ENCODE assay signal across 18 cellular contexts in the genomic region with DNA sequence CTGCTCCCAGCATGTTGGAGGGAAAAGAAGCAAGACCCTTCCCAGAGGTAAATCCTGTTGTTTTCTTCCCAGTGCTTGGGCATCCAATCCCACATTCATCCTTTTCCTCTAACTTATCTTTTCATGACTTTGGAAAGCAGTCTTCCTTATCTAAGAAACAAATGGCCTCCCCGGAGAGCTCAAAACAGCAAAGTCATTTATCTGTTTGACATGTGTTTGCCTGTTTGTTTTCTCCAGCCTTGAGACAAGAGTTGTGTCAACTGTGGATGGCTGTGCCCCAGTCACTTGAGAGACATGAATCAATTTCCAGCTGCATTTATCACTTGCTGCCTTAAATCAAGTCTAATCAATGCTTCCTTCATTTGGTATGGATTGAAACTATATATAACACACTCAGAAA.
"Had no signal": no experiment of that assay in that cellular context is flagged by ENCODE, and none has a peak within 500 bp of the region (broad histone marks: within the 10 kb centered on the region; RNA-seq: fewer than 3 reads in every experiment).

No MANE protein-coding gene starts in this region.

- DNase-seq: activated CD4-positive, alpha-beta T cell treated with anti-CD3 and anti-CD28 coated beads, Interleukin-2, amount 50 U/mL, for 1 hour; activated CD8-positive, alpha-beta memory T cell treated with anti-CD3 and anti-CD28 coated beads, Interleukin-2, amount 50 U/mL, for 4 hours; activated effector memory CD4-positive, alpha-beta T cell treated with Interleukin-2 at 50 U/mL for 16 hours; activated naive CD4-positive, alpha-beta T cell treated with anti-CD3 and anti-CD28 coated beads, Interleukin-2, amount 10 ng/mL, durations not matched to agents 7 days and 5 days; activated naive CD8-positive, alpha-beta T cell treated with anti-CD3 and anti-CD28 coated beads, Interleukin-2, amount 50 U/mL, for 24 hours; activated T-cell treated with anti-CD3 and anti-CD28 coated beads, Interleukin-2, amount 50 U/mL, for 4 hours; aorta; brain microvascular endothelial cell; central memory CD4-positive, alpha-beta T cell; glutamatergic neuron; kidney; midbrain; stimulated activated CD4-positive, alpha-beta T cell treated with anti-CD3 and anti-CD28 coated beads, Interleukin-2, amount 100 ng/mL, for 24 hours; stimulated activated naive CD8-positive, alpha-beta T cell treated with anti-CD3 and anti-CD28 coated beads, Interleukin-15, Interleukin-2, amounts not matched to agents 100 U/mL and 50 U/mL, for 24 hours; substantia nigra; tibial artery had no signal

- ATAC-seq: activated CD4-positive, CD25-positive, alpha-beta regulatory T cell treated with anti-CD3 and anti-CD28 coated beads, Interleukin-2, amount 50 U/mL, for 24 hours; activated naive CD8-positive, alpha-beta T cell treated with anti-CD3 and anti-CD28 coated beads, Interleukin-2, amount 50 U/mL, for 24 hours; activated T-cell treated with anti-CD3 and anti-CD28 coated beads, Interleukin-2, amount 50 U/mL, for 4 hours; left lobe of liver; stimulated activated naive CD8-positive, alpha-beta T cell treated with anti-CD3 and anti-CD28 coated beads, Interleukin-15, Interleukin-2, amounts not matched to agents 100 U/mL and 50 U/mL, for 24 hours had no signal
